ENCODE assay signal across 31 cellular contexts in the genomic region with DNA sequence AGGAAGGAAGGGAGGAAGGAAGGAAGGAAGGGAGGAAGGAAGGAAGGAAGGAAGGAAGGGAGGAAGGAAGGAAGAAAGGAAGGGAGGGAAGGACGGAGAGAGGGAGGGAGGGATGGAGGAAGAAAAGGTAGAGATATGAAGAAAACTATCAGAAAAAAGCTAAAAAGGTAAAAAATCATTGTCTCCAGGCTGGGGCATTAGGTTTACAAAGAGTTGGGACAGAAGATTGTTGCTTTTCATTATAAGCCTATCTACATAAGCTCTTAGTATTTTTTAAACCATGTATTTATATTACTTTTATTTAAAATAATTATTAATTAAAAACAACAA. TPM values are rescaled to one million over a fixed set of nuclear protein-coding genes. Genes with fewer than 3 reads are reported as not detected.
"Had no signal": no experiment of that assay in that cellular context is flagged by ENCODE, and none has a peak within 500 bp of the region (broad histone marks: within the 10 kb centered on the region; RNA-seq: fewer than 3 reads in every experiment).

No MANE protein-coding gene starts in this region.

- H3K27me3 ChIP-seq: brain microvascular endothelial cell, foreskin keratinocyte, gastrocnemius medialis, heart left ventricle had no signal

- H3K36me3 Mint-ChIP-seq: activated naive CD4-positive, alpha-beta T cell treated with anti-CD3 and anti-CD28 coated beads, Interleukin-2, amount 10 ng/mL, durations not matched to agents 7 days and 5 days; activated naive CD8-positive, alpha-beta T cell had no signal

- H3K27me3 Mint-ChIP-seq: central memory CD8-positive, alpha-beta T cell; T-helper 17 cell had no signal

- H3K4me1 Mint-ChIP-seq: activated CD4-positive, alpha-beta memory T cell treated with anti-CD3 and anti-CD28 coated beads, Interleukin-2, amount 10 ng/mL, durations not matched to agents 7 days and 5 days; activated CD4-positive, alpha-beta T cell treated with anti-CD3 and anti-CD28 coated beads, Interleukin-2, amount 10 ng/mL, durations not matched to agents 7 days and 5 days; activated naive CD4-positive, alpha-beta T cell treated with anti-CD3 and anti-CD28 coated beads, Interleukin-2, amount 10 ng/mL, durations not matched to agents 7 days and 5 days; central memory CD8-positive, alpha-beta T cell; T-helper 17 cell had no signal

- DNase-seq: activated CD4-positive, alpha-beta memory T cell treated with anti-CD3 and anti-CD28 coated beads, Interleukin-2, amount 10 ng/mL, durations not matched to agents 7 days and 5 days; activated CD4-positive, alpha-beta T cell treated with anti-CD3 and anti-CD28 coated beads for 1 hour; activated CD4-positive, alpha-beta T cell treated with anti-CD3 and anti-CD28 coated beads for 4 hours; activated CD4-positive, alpha-beta T cell treated with anti-CD3 and anti-CD28 coated beads, Interleukin-2, amount 10 ng/mL, durations not matched to agents 7 days and 5 days; activated CD4-positive, alpha-beta T cell treated with anti-CD3 and anti-CD28 coated beads, Interleukin-2, amount 50 U/mL, for 4 hours; activated CD8-positive, alpha-beta memory T cell treated with anti-CD3 and anti-CD28 coated beads, Interleukin-2, amount 50 U/mL, for 48 hours; activated gamma-delta T cell; activated naive CD4-positive, alpha-beta T cell; activated naive CD4-positive, alpha-beta T cell treated with anti-CD3 and anti-CD28 coated beads, Interleukin-2, amount 10 ng/mL, durations not matched to agents 7 days and 5 days; activated T-cell treated with anti-CD3 and anti-CD28 coated beads for 4 hours; activated T-cell treated with anti-CD3 and anti-CD28 coated beads, Interleukin-2, amount 50 U/mL, for 24 hours; activated T-cell treated with anti-CD3 and anti-CD28 coated beads, Interleukin-2, amount 50 U/mL, for 72 hours; amniotic stem cell; anterior cingulate cortex; brain microvascular endothelial cell; dorsolateral prefrontal cortex; effector memory CD4-positive, alpha-beta T cell; endodermal cell; foreskin keratinocyte; gastrocnemius medialis; glutamatergic neuron; heart left ventricle; T-helper 17 cell had no signal

- H3K27ac Mint-ChIP-seq: activated CD4-positive, alpha-beta memory T cell treated with anti-CD3 and anti-CD28 coated beads, Interleukin-2, amount 10 ng/mL, durations not matched to agents 7 days and 5 days; activated CD4-positive, alpha-beta T cell treated with anti-CD3 and anti-CD28 coated beads, Interleukin-2, amount 10 ng/mL, durations not matched to agents 7 days and 5 days; activated naive CD4-positive, alpha-beta T cell treated with anti-CD3 and anti-CD28 coated beads, Interleukin-2, amount 10 ng/mL, durations not matched to agents 7 days and 5 days; activated naive CD8-positive, alpha-beta T cell; activated T-cell treated with anti-CD3 and anti-CD28 coated beads, Interleukin-2, amount 50 U/mL, for 24 hours; activated T-cell treated with anti-CD3 and anti-CD28 coated beads, Interleukin-2, amount 50 U/mL, for 72 hours; dendritic cell treated with granulocyte-macrophage colony-stimulating factor and Interleukin-4, amounts not matched to agents 40 ng/mL and 50 ng/mL, for 4 days; T-helper 17 cell had no signal

- H3K4me1 ChIP-seq: esophagus muscularis mucosa, foreskin keratinocyte, gastrocnemius medialis, heart left ventricle had no signal

- H3K9me3 Mint-ChIP-seq: activated CD4-positive, alpha-beta memory T cell treated with anti-CD3 and anti-CD28 coated beads, Interleukin-2, amount 10 ng/mL, durations not matched to agents 7 days and 5 days; central memory CD8-positive, alpha-beta T cell had no signal

- H3K9me3 ChIP-seq: esophagus muscularis mucosa, gastrocnemius medialis, heart left ventricle had no signal

- H3K4me3 ChIP-seq: coronary artery, dorsolateral prefrontal cortex, esophagus muscularis mucosa, gastrocnemius medialis, heart left ventricle had no signal

- FAIRE-seq: astrocyte, bronchial epithelial cell had no signal

- H3K4me3 Mint-ChIP-seq: activated CD4-positive, alpha-beta memory T cell treated with anti-CD3 and anti-CD28 coated beads, Interleukin-2, amount 10 ng/mL, durations not matched to agents 7 days and 5 days; activated CD4-positive, alpha-beta T cell treated with anti-CD3 and anti-CD28 coated beads, Interleukin-2, amount 10 ng/mL, durations not matched to agents 7 days and 5 days; activated naive CD4-positive, alpha-beta T cell treated with anti-CD3 and anti-CD28 coated beads, Interleukin-2, amount 10 ng/mL, durations not matched to agents 7 days and 5 days; activated naive CD8-positive, alpha-beta T cell; activated T-cell treated with anti-CD3 and anti-CD28 coated beads, Interleukin-2, amount 50 U/mL, for 24 hours; activated T-cell treated with anti-CD3 and anti-CD28 coated beads, Interleukin-2, amount 50 U/mL, for 72 hours; central memory CD8-positive, alpha-beta T cell; dendritic cell treated with granulocyte-macrophage colony-stimulating factor and Interleukin-4, amounts not matched to agents 40 ng/mL and 50 ng/mL, for 4 days; endodermal cell; T-helper 17 cell had no signal

- ATAC-seq: activated T-cell treated with anti-CD3 and anti-CD28 coated beads, Interleukin-2, amount 50 U/mL, for 72 hours; foreskin keratinocyte; gastrocnemius medialis; heart left ventricle; T-helper 17 cell had no signal

- H3K36me3 ChIP-seq: brain microvascular endothelial cell, esophagus muscularis mucosa, gastrocnemius medialis, heart left ventricle had no signal

- H3K27ac ChIP-seq: brain microvascular endothelial cell, coronary artery, dorsolateral prefrontal cortex, esophagus muscularis mucosa, foreskin keratinocyte, gastrocnemius medialis, heart left ventricle had no signal

RNA-seq across cellular contexts. Expression of a gene that starts 37.2 kb away (rescaled TPM):
- total RNA-seq: activated CD4-positive, alpha-beta memory T cell treated with anti-CD3 and anti-CD28 coated beads, Interleukin-2, amount 10 ng/mL, durations not matched to agents 7 days and 5 days; activated CD4-positive, alpha-beta T cell treated with anti-CD3 and anti-CD28 coated beads, Interleukin-2, amount 10 ng/mL, durations not matched to agents 7 days and 5 days; activated T-cell treated with anti-CD3 and anti-CD28 coated beads, Interleukin-2, amount 50 U/mL, for 72 hours; astrocyte; cerebellum had no signal
